In the genomic region with DNA sequence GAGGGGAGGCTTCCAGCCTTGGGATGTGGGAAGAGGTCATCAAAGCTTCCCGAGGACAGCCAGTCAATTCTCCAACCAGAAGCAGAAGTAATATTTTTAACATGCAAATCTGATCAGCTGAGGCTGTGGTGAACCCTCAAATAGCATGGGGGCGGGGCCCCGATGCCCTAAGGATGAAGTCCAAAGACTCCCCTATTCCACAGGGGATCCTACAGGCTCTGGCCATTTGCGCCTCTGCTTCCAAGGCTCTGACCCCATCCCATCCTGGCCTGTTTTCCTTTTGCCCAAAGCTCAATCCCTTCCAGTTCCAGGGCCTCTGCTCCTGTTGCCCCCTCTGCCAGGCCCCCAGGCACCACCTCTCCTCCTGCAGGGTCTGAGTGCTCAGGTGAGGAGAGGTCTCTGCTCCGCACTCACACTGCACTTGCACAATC, we compare ENCODE assay signal across 1 cellular context.
TF ChIP-seq lines count a peak whose summit lies in the region.

No MANE protein-coding gene starts in this region.

TF ChIP-seq in HEK293, 187 proteins besides CTCF, POLR2A, EP300 and RAD21 (continued from another document):
- TF ChIP-seq, protein P1, sequence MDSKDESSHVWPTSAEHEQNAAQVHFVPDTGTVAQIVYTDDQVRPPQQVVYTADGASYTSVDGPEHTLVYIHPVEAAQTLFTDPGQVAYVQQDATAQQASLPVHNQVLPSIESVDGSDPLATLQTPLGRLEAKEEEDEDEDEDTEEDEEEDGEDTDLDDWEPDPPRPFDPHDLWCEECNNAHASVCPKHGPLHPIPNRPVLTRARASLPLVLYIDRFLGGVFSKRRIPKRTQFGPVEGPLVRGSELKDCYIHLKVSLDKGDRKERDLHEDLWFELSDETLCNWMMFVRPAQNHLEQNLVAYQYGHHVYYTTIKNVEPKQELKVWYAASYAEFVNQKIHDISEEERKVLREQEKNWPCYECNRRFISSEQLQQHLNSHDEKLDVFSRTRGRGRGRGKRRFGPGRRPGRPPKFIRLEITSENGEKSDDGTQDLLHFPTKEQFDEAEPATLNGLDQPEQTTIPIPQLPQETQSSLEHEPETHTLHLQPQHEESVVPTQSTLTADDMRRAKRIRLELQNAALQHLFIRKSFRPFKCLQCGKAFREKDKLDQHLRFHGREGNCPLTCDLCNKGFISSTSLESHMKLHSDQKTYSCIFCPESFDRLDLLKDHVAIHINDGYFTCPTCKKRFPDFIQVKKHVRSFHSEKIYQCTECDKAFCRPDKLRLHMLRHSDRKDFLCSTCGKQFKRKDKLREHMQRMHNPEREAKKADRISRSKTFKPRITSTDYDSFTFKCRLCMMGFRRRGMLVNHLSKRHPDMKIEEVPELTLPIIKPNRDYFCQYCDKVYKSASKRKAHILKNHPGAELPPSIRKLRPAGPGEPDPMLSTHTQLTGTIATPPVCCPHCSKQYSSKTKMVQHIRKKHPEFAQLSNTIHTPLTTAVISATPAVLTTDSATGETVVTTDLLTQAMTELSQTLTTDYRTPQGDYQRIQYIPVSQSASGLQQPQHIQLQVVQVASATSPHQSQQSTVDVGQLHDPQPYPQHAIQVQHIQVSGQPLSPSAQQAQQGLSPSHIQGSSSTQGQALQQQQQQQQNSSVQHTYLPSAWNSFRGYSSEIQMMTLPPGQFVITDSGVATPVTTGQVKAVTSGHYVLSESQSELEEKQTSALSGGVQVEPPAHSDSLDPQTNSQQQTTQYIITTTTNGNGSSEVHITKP (tag by site-specific recombination; IDR thresholded peaks at IDR 0.05): 0 out of 2 replicates have a peak, but pooled peaks have one; percentile 5
